In genomic region chr12:49776413-49776812, GRCh38 we compare ENCODE assay signal across 1 cellular context.
TF ChIP-seq lines count a peak whose summit lies in the region.

No MANE protein-coding gene starts in this region.

TF ChIP-seq in K562, 482 proteins besides CTCF, POLR2A, EP300 and RAD21 (continued from another document):
- TF ChIP-seq, protein P1, sequence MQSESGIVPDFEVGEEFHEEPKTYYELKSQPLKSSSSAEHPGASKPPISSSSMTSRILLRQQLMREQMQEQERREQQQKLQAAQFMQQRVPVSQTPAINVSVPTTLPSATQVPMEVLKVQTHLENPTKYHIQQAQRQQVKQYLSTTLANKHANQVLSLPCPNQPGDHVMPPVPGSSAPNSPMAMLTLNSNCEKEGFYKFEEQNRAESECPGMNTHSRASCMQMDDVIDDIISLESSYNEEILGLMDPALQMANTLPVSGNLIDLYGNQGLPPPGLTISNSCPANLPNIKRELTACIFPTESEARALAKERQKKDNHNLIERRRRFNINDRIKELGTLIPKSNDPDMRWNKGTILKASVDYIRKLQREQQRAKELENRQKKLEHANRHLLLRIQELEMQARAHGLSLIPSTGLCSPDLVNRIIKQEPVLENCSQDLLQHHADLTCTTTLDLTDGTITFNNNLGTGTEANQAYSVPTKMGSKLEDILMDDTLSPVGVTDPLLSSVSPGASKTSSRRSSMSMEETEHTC (IDR thresholded peaks at IDR 0.05): 0 out of 2 replicates have a peak, but pooled peaks have one; percentile 32
- peak; percentile 32; the same call in 1 of the 2 replicates for TF ChIP-seq BCOR (IDR thresholded peaks at IDR 0.05)
- peak; percentile 87 for TF ChIP-seq BRD9 (IDR thresholded peaks at IDR 0.05; ENCODE audit: low read depth, partially characterized antibody)
- peak; percentile 87 for TF ChIP-seq SMC3 (conservative IDR thresholded peaks at IDR 0.05; ENCODE audit: insufficient read depth, low read depth, low read length)
- peak; percentile 40; the same call in 1 of the 2 replicates for TF ChIP-seq CC2D1A (IDR thresholded peaks at IDR 0.05)
- TF ChIP-seq ZNF431 (CRISPR knock-in tag; IDR thresholded peaks at IDR 0.05): peak; percentile 26; the same call in 1 of the 2 replicates
- no peak for TF ChIP-seq ATF1 (CRISPR knock-in tag; IDR thresholded peaks at IDR 0.05)
- TF ChIP-seq ATF1 (tag; IDR thresholded peaks at IDR 0.05): peak; percentile 37; the same call in 1 of the 2 replicates
- 0 out of 2 replicates have a peak, but pooled peaks have one; percentile 20 for TF ChIP-seq CTBP1 (IDR thresholded peaks at IDR 0.05; ENCODE audit: borderline replicate concordance)
- TF ChIP-seq, protein P2, sequence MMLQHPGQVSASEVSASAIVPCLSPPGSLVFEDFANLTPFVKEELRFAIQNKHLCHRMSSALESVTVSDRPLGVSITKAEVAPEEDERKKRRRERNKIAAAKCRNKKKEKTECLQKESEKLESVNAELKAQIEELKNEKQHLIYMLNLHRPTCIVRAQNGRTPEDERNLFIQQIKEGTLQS (IDR thresholded peaks at IDR 0.05): peak; percentile 71; the same call in 1 of the 2 replicates
- TF ChIP-seq, protein P2 (CRISPR knock-in tag; conservative IDR thresholded peaks at IDR 0.05): no peak
- TF ChIP-seq, protein P3, sequence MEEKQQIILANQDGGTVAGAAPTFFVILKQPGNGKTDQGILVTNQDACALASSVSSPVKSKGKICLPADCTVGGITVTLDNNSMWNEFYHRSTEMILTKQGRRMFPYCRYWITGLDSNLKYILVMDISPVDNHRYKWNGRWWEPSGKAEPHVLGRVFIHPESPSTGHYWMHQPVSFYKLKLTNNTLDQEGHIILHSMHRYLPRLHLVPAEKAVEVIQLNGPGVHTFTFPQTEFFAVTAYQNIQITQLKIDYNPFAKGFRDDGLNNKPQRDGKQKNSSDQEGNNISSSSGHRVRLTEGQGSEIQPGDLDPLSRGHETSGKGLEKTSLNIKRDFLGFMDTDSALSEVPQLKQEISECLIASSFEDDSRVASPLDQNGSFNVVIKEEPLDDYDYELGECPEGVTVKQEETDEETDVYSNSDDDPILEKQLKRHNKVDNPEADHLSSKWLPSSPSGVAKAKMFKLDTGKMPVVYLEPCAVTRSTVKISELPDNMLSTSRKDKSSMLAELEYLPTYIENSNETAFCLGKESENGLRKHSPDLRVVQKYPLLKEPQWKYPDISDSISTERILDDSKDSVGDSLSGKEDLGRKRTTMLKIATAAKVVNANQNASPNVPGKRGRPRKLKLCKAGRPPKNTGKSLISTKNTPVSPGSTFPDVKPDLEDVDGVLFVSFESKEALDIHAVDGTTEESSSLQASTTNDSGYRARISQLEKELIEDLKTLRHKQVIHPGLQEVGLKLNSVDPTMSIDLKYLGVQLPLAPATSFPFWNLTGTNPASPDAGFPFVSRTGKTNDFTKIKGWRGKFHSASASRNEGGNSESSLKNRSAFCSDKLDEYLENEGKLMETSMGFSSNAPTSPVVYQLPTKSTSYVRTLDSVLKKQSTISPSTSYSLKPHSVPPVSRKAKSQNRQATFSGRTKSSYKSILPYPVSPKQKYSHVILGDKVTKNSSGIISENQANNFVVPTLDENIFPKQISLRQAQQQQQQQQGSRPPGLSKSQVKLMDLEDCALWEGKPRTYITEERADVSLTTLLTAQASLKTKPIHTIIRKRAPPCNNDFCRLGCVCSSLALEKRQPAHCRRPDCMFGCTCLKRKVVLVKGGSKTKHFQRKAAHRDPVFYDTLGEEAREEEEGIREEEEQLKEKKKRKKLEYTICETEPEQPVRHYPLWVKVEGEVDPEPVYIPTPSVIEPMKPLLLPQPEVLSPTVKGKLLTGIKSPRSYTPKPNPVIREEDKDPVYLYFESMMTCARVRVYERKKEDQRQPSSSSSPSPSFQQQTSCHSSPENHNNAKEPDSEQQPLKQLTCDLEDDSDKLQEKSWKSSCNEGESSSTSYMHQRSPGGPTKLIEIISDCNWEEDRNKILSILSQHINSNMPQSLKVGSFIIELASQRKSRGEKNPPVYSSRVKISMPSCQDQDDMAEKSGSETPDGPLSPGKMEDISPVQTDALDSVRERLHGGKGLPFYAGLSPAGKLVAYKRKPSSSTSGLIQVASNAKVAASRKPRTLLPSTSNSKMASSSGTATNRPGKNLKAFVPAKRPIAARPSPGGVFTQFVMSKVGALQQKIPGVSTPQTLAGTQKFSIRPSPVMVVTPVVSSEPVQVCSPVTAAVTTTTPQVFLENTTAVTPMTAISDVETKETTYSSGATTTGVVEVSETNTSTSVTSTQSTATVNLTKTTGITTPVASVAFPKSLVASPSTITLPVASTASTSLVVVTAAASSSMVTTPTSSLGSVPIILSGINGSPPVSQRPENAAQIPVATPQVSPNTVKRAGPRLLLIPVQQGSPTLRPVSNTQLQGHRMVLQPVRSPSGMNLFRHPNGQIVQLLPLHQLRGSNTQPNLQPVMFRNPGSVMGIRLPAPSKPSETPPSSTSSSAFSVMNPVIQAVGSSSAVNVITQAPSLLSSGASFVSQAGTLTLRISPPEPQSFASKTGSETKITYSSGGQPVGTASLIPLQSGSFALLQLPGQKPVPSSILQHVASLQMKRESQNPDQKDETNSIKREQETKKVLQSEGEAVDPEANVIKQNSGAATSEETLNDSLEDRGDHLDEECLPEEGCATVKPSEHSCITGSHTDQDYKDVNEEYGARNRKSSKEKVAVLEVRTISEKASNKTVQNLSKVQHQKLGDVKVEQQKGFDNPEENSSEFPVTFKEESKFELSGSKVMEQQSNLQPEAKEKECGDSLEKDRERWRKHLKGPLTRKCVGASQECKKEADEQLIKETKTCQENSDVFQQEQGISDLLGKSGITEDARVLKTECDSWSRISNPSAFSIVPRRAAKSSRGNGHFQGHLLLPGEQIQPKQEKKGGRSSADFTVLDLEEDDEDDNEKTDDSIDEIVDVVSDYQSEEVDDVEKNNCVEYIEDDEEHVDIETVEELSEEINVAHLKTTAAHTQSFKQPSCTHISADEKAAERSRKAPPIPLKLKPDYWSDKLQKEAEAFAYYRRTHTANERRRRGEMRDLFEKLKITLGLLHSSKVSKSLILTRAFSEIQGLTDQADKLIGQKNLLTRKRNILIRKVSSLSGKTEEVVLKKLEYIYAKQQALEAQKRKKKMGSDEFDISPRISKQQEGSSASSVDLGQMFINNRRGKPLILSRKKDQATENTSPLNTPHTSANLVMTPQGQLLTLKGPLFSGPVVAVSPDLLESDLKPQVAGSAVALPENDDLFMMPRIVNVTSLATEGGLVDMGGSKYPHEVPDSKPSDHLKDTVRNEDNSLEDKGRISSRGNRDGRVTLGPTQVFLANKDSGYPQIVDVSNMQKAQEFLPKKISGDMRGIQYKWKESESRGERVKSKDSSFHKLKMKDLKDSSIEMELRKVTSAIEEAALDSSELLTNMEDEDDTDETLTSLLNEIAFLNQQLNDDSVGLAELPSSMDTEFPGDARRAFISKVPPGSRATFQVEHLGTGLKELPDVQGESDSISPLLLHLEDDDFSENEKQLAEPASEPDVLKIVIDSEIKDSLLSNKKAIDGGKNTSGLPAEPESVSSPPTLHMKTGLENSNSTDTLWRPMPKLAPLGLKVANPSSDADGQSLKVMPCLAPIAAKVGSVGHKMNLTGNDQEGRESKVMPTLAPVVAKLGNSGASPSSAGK (IDR thresholded peaks at IDR 0.05): peak; percentile 59; the same call in 1 of the 2 replicates
- peak; percentile 30; the same call in 1 of the 2 replicates for TF ChIP-seq MYNN (IDR thresholded peaks at IDR 0.05)
- TF ChIP-seq MYNN (CRISPR knock-in tag; IDR thresholded peaks at IDR 0.05): no peak
- TF ChIP-seq CREM (IDR thresholded peaks at IDR 0.05; ENCODE audit: low read depth): peak; percentile 56
- peak; percentile 55 for TF ChIP-seq CXXC5 (CRISPR knock-in tag; IDR thresholded peaks at IDR 0.05)
- TF ChIP-seq KLF16 (IDR thresholded peaks at IDR 0.05): 0 out of 2 replicates have a peak, but pooled peaks have one; percentile 29
- TF ChIP-seq ZC3H4 (CRISPR knock-in tag; IDR thresholded peaks at IDR 0.05; ENCODE audit: borderline replicate concordance): no peak
- no peak for TF ChIP-seq NFYB (IDR thresholded peaks at IDR 0.05; ENCODE audit: extremely low read depth, insufficient read length)
- peak; percentile 30; the same call in 1 of the 2 replicates for TF ChIP-seq GABPB1 (CRISPR knock-in tag; IDR thresholded peaks at IDR 0.05)
- no peak for TF ChIP-seq CBX5 (IDR thresholded peaks at IDR 0.05; ENCODE audit: borderline replicate concordance, low read depth)
- peak in 1 of 2 experiments; percentile 47; a peak in 1 of 4 replicates for TF ChIP-seq RCOR1 (IDR thresholded peaks at IDR 0.05; ENCODE audit: borderline replicate concordance in 1 of 2, low read depth in 2 of 2, low read length in 2 of 2)
- TF ChIP-seq ZNF740 (CRISPR knock-in tag; IDR thresholded peaks at IDR 0.05): 0 out of 2 replicates have a peak, but pooled peaks have one; percentile 10
- no peak for TF ChIP-seq ZNF740 (tag; IDR thresholded peaks at IDR 0.05)
- TF ChIP-seq ARID2 (IDR thresholded peaks at IDR 0.05): peak; percentile 31; the same call in 1 of the 2 replicates
- no peak for TF ChIP-seq ZNF586 (CRISPR knock-in tag; conservative IDR thresholded peaks at IDR 0.05)
- no peak for TF ChIP-seq RHOXF2B (CRISPR knock-in tag; conservative IDR thresholded peaks at IDR 0.05)
- peak in 1 of 2 experiments; percentile 36; a peak in 1 of 4 replicates for TF ChIP-seq TEAD1 (CRISPR knock-in tag; IDR thresholded peaks at IDR 0.05)
- no peak for TF ChIP-seq JUND (IDR thresholded peaks at IDR 0.05; ENCODE audit: borderline replicate concordance, low read depth, low read length)
- peak; percentile 20; the same call in 1 of the 3 replicates for TF ChIP-seq JUND (tag; IDR thresholded peaks at IDR 0.05; ENCODE audit: borderline replicate concordance, low read depth, low read length)
- no peak for TF ChIP-seq RBM17 (IDR thresholded peaks at IDR 0.05; ENCODE audit: borderline replicate concordance, low read depth, low read length)
- TF ChIP-seq CEBPG (CRISPR knock-in tag; IDR thresholded peaks at IDR 0.05): peak; percentile 91
- TF ChIP-seq CEBPG (tag; conservative IDR thresholded peaks at IDR 0.05 in 1 of 2, IDR thresholded peaks at IDR 0.05 in 1 of 2): peak; percentile 78 to 83
- peak; percentile 67 for TF ChIP-seq EP400 (IDR thresholded peaks at IDR 0.05)
- peak; percentile 1; the same call in 1 of the 2 replicates for TF ChIP-seq ZKSCAN1 (IDR thresholded peaks at IDR 0.05; ENCODE audit: low read depth, low read length)
- TF ChIP-seq CEBPB (tag; IDR thresholded peaks at IDR 0.05): peak; percentile 91
- TF ChIP-seq L3MBTL2 (IDR thresholded peaks at IDR 0.05): peak; percentile 61; the same call in 1 of the 2 replicates
- TF ChIP-seq, protein P4, sequence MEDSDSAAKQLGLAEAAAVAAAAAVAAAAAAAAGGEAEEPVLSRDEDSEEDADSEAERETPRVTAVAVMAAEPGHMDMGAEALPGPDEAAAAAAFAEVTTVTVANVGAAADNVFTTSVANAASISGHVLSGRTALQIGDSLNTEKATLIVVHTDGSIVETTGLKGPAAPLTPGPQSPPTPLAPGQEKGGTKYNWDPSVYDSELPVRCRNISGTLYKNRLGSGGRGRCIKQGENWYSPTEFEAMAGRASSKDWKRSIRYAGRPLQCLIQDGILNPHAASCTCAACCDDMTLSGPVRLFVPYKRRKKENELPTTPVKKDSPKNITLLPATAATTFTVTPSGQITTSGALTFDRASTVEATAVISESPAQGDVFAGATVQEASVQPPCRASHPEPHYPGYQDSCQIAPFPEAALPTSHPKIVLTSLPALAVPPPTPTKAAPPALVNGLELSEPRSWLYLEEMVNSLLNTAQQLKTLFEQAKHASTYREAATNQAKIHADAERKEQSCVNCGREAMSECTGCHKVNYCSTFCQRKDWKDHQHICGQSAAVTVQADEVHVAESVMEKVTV (CRISPR knock-in tag; IDR thresholded peaks at IDR 0.05): peak; percentile 85
- peak in 1 of 2 experiments; percentile 52; a peak in 1 of 4 replicates for TF ChIP-seq MAZ (CRISPR knock-in tag; conservative IDR thresholded peaks at IDR 0.05 in 1 of 2, IDR thresholded peaks at IDR 0.05 in 1 of 2)
